Comparison of ENCODE assay signal across 9 cellular contexts in the genomic region with DNA sequence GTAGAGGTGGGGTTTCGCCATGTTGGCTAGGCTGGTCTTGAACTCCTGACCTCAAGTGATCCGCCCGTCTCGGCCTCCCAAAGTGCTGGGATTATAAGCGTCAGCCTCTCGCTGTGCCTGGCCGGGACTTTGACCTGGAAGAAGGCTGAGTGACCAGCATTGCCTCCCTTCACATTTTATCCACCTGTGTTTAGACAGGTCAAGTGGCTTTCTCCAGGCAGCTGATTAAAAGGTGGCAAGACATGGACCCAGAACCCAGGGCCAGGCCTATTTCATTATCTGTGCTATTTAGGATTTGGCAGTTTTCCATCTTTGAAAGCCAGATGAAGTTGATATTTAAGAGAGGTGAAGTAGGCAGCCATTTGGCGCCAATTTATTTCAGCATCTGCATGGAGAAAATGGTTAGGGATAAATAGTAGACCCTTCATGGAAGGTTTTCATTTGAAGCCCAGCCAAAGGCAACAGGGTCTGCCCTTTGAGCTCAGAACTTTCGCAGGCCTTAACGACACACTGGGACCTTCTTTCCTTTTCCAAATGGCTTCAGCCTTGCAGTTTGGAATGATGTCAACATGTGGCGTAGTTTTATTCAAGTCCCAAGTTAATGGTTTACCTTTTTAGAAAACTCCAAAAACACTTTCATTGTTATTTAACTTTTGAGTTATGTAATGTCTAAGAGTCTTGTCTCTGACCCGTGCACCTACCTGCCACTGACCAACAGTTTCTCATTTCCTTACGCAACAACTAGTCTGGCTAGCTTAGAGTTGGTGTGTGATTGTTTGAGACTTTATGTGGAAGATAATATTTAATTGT.
"Had no signal": no experiment of that assay in that cellular context is flagged by ENCODE, and none has a peak within 500 bp of the region (broad histone marks: within the 10 kb centered on the region; RNA-seq: fewer than 3 reads in every experiment).

No MANE protein-coding gene starts in this region.

- H3K27me3 ChIP-seq: cardiac muscle cell, suprapubic skin had no signal

- DNase-seq: activated CD4-positive, alpha-beta T cell treated with anti-CD3 and anti-CD28 coated beads for 36 hours; activated CD8-positive, alpha-beta memory T cell treated with anti-CD3 and anti-CD28 coated beads for 24 hours; activated naive CD4-positive, alpha-beta T cell treated with anti-CD3 and anti-CD28 coated beads for 36 hours; heart right ventricle; stimulated activated CD4-positive, alpha-beta T cell treated with anti-CD3 and anti-CD28 coated beads, Interleukin-2, amount 100 ng/mL, for 48 hours; stimulated activated naive CD4-positive, alpha-beta T cell treated with Interleukin-2 at 50 U/mL for 16 hours had no signal

- ATAC-seq: activated CD4-positive, alpha-beta T cell treated with anti-CD3 and anti-CD28 coated beads for 36 hours; activated T-helper 17 cell treated with anti-CD3 and anti-CD28 coated beads, Interleukin-2, amount 50 U/mL, for 72 hours; heart right ventricle had no signal

- H3K4me3 ChIP-seq: cardiac muscle cell, heart right ventricle, suprapubic skin had no signal

- H3K36me3 ChIP-seq: cardiac muscle cell, heart right ventricle, suprapubic skin had no signal

- H3K27ac ChIP-seq: cardiac muscle cell, heart right ventricle, suprapubic skin had no signal

- H3K9me3 ChIP-seq: heart right ventricle, suprapubic skin had no signal
